In the genomic region with DNA sequence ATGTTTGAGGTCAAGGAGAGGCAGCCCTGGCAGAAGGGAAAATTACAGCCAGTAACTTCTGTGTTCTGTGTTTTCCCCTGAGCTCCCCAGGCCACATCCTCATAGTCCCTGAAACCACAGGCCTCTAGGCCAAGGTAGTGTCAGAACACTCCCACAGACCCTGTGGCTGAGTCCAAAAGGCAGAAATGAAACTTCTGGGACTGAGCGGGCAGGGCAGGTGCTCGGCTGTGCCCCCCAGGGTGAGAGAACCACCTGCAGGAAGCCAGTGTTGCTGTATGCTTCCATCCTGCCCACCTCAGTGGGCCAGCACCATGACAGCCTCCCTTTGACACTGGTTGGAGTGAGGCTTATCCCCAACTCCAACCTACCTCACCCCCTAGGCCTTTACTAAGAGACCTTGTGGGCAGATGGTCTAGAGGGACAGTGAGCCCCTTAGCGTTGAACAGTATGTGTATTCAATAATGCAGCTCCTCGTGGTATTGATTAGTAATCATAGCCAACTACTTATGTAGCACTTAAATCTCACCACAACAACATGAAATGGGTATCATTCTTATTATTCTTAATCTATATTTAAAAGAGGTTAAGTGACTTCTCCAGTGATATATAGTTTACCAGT, we compare ENCODE assay signal across 8 cellular contexts. TPM values are rescaled to one million over a fixed set of nuclear protein-coding genes. Genes with fewer than 3 reads are reported as not detected.
A peak's percentile ranks its signal among the peaks of the same experiment; 100 is the strongest.
DNase-seq lines count a peak whose midpoint lies in the region; ATAC-seq, FAIRE-seq and TF ChIP-seq lines count a peak whose summit lies in the region.

No MANE protein-coding gene starts in this region.

- FAIRE-seq in HTR-8/SVneo (lab: Jason Lieb, UNC) = no peak

- H3K27me3 ChIP-seq in testis = no peaks in the 10 kb centered on the region

- peak; percentile 98 for ATAC-seq in GM19463 (IDR thresholded peaks at IDR 0.05; ENCODE audit: unreplicated experiment)
- ATAC-seq in HG03432 (IDR thresholded peaks at IDR 0.05; ENCODE audit: unreplicated experiment) = peak; percentile 96

- TF ChIP-seq CTCF in GM10266 (IDR thresholded peaks at IDR 0.05; ENCODE audit: control insufficient read depth, insufficient read depth, low read depth, missing control alignments) (no peak), testis (IDR thresholded peaks at IDR 0.05) (no peak)

- intact Hi-C loops in testis (cut with DNase I; ENCODE audit: low total_unique reads) = no loop called here

- 73 to 84% methylated on average over 4 of the region's 4 CpGs for WGBS in testis, 2 donors

- H3K36me3 ChIP-seq in testis (ENCODE audit: low read depth, missing control alignments) = no peaks in the 10 kb centered on the region

- H3K9me3 ChIP-seq in testis = no peaks in the 10 kb centered on the region

- DNase-seq in GM10266 (ENCODE audit: extremely low spot score) (peak; percentile 12), astrocyte of the hippocampus (ENCODE audit: low read depth, low spot score) (peak; percentile 2), NCI-H446 treated with DMSO at 0.1 percent for 48 hours (lab: John Stamatoyannopoulos, UW) (no peak), HTR-8/SVneo (ENCODE audit: insufficient read length, low spot score) (no peak), testis (no peak), AG08395 (ENCODE audit: low spot score) (no peak)

- no peak overlapping the region for H3K4me3 ChIP-seq in testis

- no peaks in the 10 kb centered on the region for H3K4me1 ChIP-seq in testis

- TF ChIP-seq POLR2A in testis (IDR thresholded peaks at IDR 0.05) = no peak

- H3K27ac ChIP-seq in testis = no peak overlapping the region

RNA-seq across cellular contexts. Expression of gene PIK3CG, which starts 30.3 kb away (rescaled TPM):
- 10 to 100 TPM in 1 of 2 donors, 1 to 10 TPM in 1; 6.5 to 10.3 TPM for total RNA-seq in testis
- 9.3 TPM for polyA plus RNA-seq in testis (ENCODE audit: insufficient read depth, low read depth, low replicate concordance)

Comparison
In these comparisons a context has a peak if more than half of its experiments do, and no peak if none do; other contexts are left out.
1. DNase-seq: peak in GM10266 (single experiment) and astrocyte of the hippocampus (single experiment); none in NCI-H446 treated with DMSO at 0.1 percent for 48 hours (single experiment), HTR-8/SVneo (single experiment), testis (single experiment) and AG08395 (single experiment).